Comparison of ENCODE assay signal across 26 cellular contexts in genomic region chr11:113018913-113019312, GRCh38. TPM values are rescaled to one million over a fixed set of nuclear protein-coding genes. Genes with fewer than 3 reads are reported as not detected.
DNase-seq lines count a peak whose midpoint lies in the region; ATAC-seq and TF ChIP-seq lines count a peak whose summit lies in the region.
"Had no signal": no experiment of that assay in that cellular context is flagged by ENCODE, and none has a peak within 500 bp of the region (broad histone marks: within the 10 kb centered on the region; RNA-seq: fewer than 3 reads in every experiment).

No MANE protein-coding gene starts in this region.

- peak overlapping the region in 3 of 5 donors; percentile 31 to 61 (median 57) for H3K4me3 Mint-ChIP-seq in immature natural killer cell
- H3K4me3 Mint-ChIP-seq in natural killer cell: peak overlapping the region; percentile 54
- H3K4me3 Mint-ChIP-seq: CD14-positive monocyte; CD4-positive, alpha-beta memory T cell; CD4-positive, CD25-positive, alpha-beta regulatory T cell; CD8-positive, alpha-beta memory T cell had no signal

- H3K9me3 Mint-ChIP-seq in immature natural killer cell (no peaks in the 10 kb centered on the region), natural killer cell (no peaks in the 10 kb centered on the region)
- H3K9me3 Mint-ChIP-seq: CD8-positive, alpha-beta memory T cell had no signal

- DNase-seq in immature natural killer cell (peak; percentile 10 to 28 (median 22)), mesenchymal stem cell (no peak), natural killer cell (no peak), Karpas-422 (no peak), putamen (ENCODE audit: low spot score) (no peak)
- DNase-seq: 8988T; ACHN; BE2C; C1 segment of cervical spinal cord; CD4-positive, alpha-beta memory T cell; CD4-positive, CD25-positive, alpha-beta regulatory T cell; CD8-positive, alpha-beta memory T cell; COR-L47; DMS 273 treated with DMSO at 0.1 percent for 48 hours; DMS153; DMS53; DMS79; DND-41; EL; GDM1 had no signal

- no peak overlapping the region for H2BK15ac ChIP-seq in mesenchymal stem cell (ENCODE audit: low read depth, poor library complexity, severe bottlenecking)

- no peaks in the 10 kb centered on the region for H3K4me1 ChIP-seq in mesenchymal stem cell (ENCODE audit: control insufficient read depth, insufficient read depth, low read depth, low read length)
- H3K4me1 ChIP-seq in Karpas-422 (ENCODE audit: low read length): peaks cover 6% of the 10 kb centered on the region; the same call in 1 of the 2 replicates
- H3K4me1 ChIP-seq: BLaER1 had no signal

- peaks cover 44 to 94% of the 10 kb centered on the region in 2 donors for H3K4me1 Mint-ChIP-seq in immature natural killer cell
- peaks cover 55 to 81% of the 10 kb centered on the region in 2 donors for H3K4me1 Mint-ChIP-seq in natural killer cell
- H3K4me1 Mint-ChIP-seq: CD4-positive, alpha-beta memory T cell; CD4-positive, CD25-positive, alpha-beta regulatory T cell; CD8-positive, alpha-beta memory T cell had no signal

- no peak overlapping the region for H3K23ac ChIP-seq in mesenchymal stem cell (ENCODE audit: low read length in 2 of 2)

- H3K27ac Mint-ChIP-seq in immature natural killer cell (peak overlapping the region in 1 of 6 donors; percentile 35), natural killer cell (peak overlapping the region; percentile 16 to 48)
- H3K27ac Mint-ChIP-seq: CD4-positive, alpha-beta memory T cell; CD4-positive, CD25-positive, alpha-beta regulatory T cell; CD8-positive, alpha-beta memory T cell had no signal

- ATAC-seq in natural killer cell (peak; percentile 84 to 96 (median 89)), GM21825 (IDR thresholded peaks at IDR 0.05; ENCODE audit: unreplicated experiment) (no peak)
- ATAC-seq: GM12878 had no signal

- no peak overlapping the region for H2AFZ ChIP-seq in mesenchymal stem cell (ENCODE audit: low read depth, low read length)
- no peak overlapping the region for H2AFZ ChIP-seq in Karpas-422 (ENCODE audit: low read length)

- H4K20me1 ChIP-seq in Karpas-422 (ENCODE audit: insufficient read depth, low read depth, low read length): no peaks in the 10 kb centered on the region
- H4K20me1 ChIP-seq: BLaER1 had no signal

- H3K18ac ChIP-seq in mesenchymal stem cell (ENCODE audit: low read depth in 1 of 2, low read length in 2 of 2): no peak overlapping the region

- no peak for TF ChIP-seq CTCF in natural killer cell (IDR thresholded peaks at IDR 0.05)

- H3K36me3 Mint-ChIP-seq in immature natural killer cell (no peaks in the 10 kb centered on the region), natural killer cell (no peaks in the 10 kb centered on the region)
- H3K36me3 Mint-ChIP-seq: CD14-positive monocyte; CD4-positive, alpha-beta memory T cell; CD4-positive, CD25-positive, alpha-beta regulatory T cell; CD8-positive, alpha-beta memory T cell had no signal

- intact Hi-C loops in natural killer cell (cut with micrococcal nuclease): loop anchor here (5.0 kb wide), 1 partner anchor 37 kb away; no protein-coding TSS in a partner anchor

- H4K91ac ChIP-seq in mesenchymal stem cell (ENCODE audit: low read length): peak overlapping the region; percentile 54

- H4K8ac ChIP-seq in mesenchymal stem cell (ENCODE audit: low read length): no peak overlapping the region

- H3K4me3 ChIP-seq in mesenchymal stem cell (ENCODE audit: insufficient read depth in 1 of 2, low read depth in 1 of 2, low read length in 2 of 2) (no peak overlapping the region), Karpas-422 (ENCODE audit: low read length) (no peak overlapping the region)
- H3K4me3 ChIP-seq: BLaER1, GM12878 had no signal

- no peaks in the 10 kb centered on the region for H3K79me1 ChIP-seq in mesenchymal stem cell (replicated peaks; ENCODE audit: low read length, poor library complexity, severe bottlenecking)

- H3K27me3 Mint-ChIP-seq in immature natural killer cell (ENCODE audit: low read depth in 3 of 3) (peaks cover 0 to 2% (median 0%) of the 10 kb centered on the region in 3 donors), natural killer cell (ENCODE audit: low read depth in 2 of 2) (no peaks in the 10 kb centered on the region)

- no peak overlapping the region for H2BK12ac ChIP-seq in mesenchymal stem cell (ENCODE audit: low read length in 2 of 2)

- H3K4ac ChIP-seq in mesenchymal stem cell (ENCODE audit: low read depth in 1 of 2, low read length in 2 of 2): no peak overlapping the region

- H3K4me2 ChIP-seq in mesenchymal stem cell (ENCODE audit: low read length, poor library complexity, severe bottlenecking) (no peak overlapping the region), Karpas-422 (ENCODE audit: low read depth, low read length, poor library complexity, severe bottlenecking) (no peak overlapping the region)
- H3K4me2 ChIP-seq: BLaER1 had no signal

- H3K9ac ChIP-seq in mesenchymal stem cell (ENCODE audit: low read length): no peak overlapping the region
- H3K9ac ChIP-seq in Karpas-422 (ENCODE audit: low read length): no peak overlapping the region
- H3K9ac ChIP-seq: BLaER1 had no signal

- no peak overlapping the region for H3K14ac ChIP-seq in mesenchymal stem cell (ENCODE audit: low read length in 2 of 2)

- no peak overlapping the region for H2BK120ac ChIP-seq in mesenchymal stem cell (ENCODE audit: low read depth, low read length)

- H3K27ac ChIP-seq in mesenchymal stem cell (ENCODE audit: low read length, poor library complexity, severe bottlenecking) (no peak overlapping the region), Karpas-422 (ENCODE audit: low read length) (no peak overlapping the region)
- H3K27ac ChIP-seq: BLaER1 had no signal

- H3K79me2 ChIP-seq in Karpas-422 (ENCODE audit: low read length): no peaks in the 10 kb centered on the region

- no peak overlapping the region for H2AK5ac ChIP-seq in mesenchymal stem cell (ENCODE audit: low read length, severe bottlenecking)

- no peaks in the 10 kb centered on the region for H3K9me2 ChIP-seq in Karpas-422 (replicated peaks; ENCODE audit: insufficient read depth, low read length)

- H3K9me3 ChIP-seq in mesenchymal stem cell (ENCODE audit: control insufficient read depth, low read length): peaks cover 8% of the 10 kb centered on the region
- no peaks in the 10 kb centered on the region for H3K9me3 ChIP-seq in Karpas-422 (ENCODE audit: low read length)
- H3K9me3 ChIP-seq: BE2C, BLaER1 had no signal

- H2BK5ac ChIP-seq in mesenchymal stem cell (ENCODE audit: low read depth, low read length, poor library complexity, severe bottlenecking): no peak overlapping the region

- H3K36me3 ChIP-seq in mesenchymal stem cell (ENCODE audit: control insufficient read depth in 1 of 2, insufficient read depth in 2 of 2, low read depth in 1 of 2, low read length in 2 of 2) (no peaks in the 10 kb centered on the region), Karpas-422 (ENCODE audit: insufficient read depth, low read length) (no peaks in the 10 kb centered on the region)
- H3K36me3 ChIP-seq: BE2C, BLaER1 had no signal

- WGBS in mesenchymal stem cell: 97% methylated on average over 5 of the region's 5 CpGs

- peaks cover 0 to 6% of the 10 kb centered on the region in 2 experiments for H3K27me3 ChIP-seq in mesenchymal stem cell (ENCODE audit: control insufficient read depth in 1 of 2, insufficient read depth in 1 of 2, low read length in 2 of 2)
- no peaks in the 10 kb centered on the region for H3K27me3 ChIP-seq in Karpas-422 (ENCODE audit: low read length)
- H3K27me3 ChIP-seq: BE2C, BLaER1 had no signal

RNA-seq across cellular contexts. Expression of gene NCAM1, which starts 57.7 kb away (rescaled TPM):
- polyA plus RNA-seq in immature natural killer cell: 100 to 1,000 TPM in 1 of 3 donors, 10 to 100 TPM in 2; 35.7 to 143 (median 49.1) TPM
- polyA plus RNA-seq in mesenchymal stem cell (2013, experiment 1 of 2): 14.3 TPM
- 13.6 TPM for polyA plus RNA-seq in mesenchymal stem cell (2013, experiment 2 of 2)
- total RNA-seq in natural killer cell: 100 to 1,000 TPM; 129 to 208 (median 187) TPM
- 0.29 and 0.75 TPM in 2 replicates for total RNA-seq in Karpas-422 (2014; rRNA removed; shearing (Covaris generic); ENCODE audit: low replicate concordance)
- total RNA-seq: G401 had no signal
- polyA plus RNA-seq: AG04450; CD4-positive, alpha-beta memory T cell had no signal

Comparison
In these comparisons a context has a peak if more than half of its experiments do, and no peak if none do; other contexts are left out.
1. DNase-seq: peak in immature natural killer cell (3 of 3); none in mesenchymal stem cell (single experiment), natural killer cell (single experiment), Karpas-422 (single experiment) and putamen (single experiment).
2. RNA of gene NCAM1, which starts 57.7 kb away (total RNA-seq): 129 to 208 TPM in natural killer cell; 0.29 to 0.75 TPM in Karpas-422; every median in the first group is over 10 times any median in the second.